1 cellular context compared by ENCODE assay signal in genomic region chr12:108884116-108885012, GRCh38.
TF ChIP-seq lines count a peak whose summit lies in the region.

No MANE protein-coding gene starts in this region.

TF ChIP-seq in GM23338, 12 proteins besides CTCF, POLR2A, EP300 and RAD21 (continued from another document):
- TF ChIP-seq ZNF462 (CRISPR knock-in tag; IDR thresholded peaks at IDR 0.05): no peak
